ENCODE assay signal across 1 cellular context in the genomic region with DNA sequence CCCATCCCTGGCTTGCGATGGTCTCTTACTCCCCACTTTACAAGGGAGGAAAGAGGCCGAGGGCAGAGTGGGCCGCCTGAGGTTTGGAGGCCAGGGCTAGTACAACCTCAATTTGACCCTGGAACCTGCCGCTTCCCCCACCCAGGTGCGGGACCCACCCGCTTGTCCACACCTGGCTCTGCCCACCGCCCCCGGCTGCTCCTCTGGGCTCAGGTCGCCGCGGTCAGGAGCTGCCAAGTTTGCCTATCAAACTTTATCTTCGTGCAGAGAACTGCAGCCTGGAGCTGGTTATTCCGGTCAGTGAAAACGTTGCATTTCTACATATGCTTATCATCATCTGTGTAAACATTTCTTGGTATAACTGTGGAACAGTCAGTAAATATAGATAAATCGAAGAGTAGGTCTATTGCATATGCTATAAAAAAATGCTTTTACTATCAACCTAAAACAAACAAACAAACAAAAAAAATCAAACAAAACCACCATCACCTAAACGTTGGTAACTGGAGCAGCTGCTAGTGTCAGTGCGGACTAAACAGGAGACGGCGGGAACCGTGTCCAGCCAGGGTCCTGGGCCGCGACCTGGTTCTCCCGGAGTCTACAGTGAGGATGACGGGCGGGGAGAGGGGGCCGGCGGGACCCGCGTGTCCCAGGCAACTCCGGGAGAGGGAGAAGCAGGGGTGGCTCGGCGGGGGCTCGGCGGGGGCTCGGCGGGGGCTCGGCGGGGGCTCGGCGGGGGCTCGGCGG.
A peak's percentile ranks its signal among the peaks of the same experiment; 100 is the strongest.
TF ChIP-seq lines count a peak whose summit lies in the region.

No MANE protein-coding gene starts in this region.

TF ChIP-seq in K562, 482 proteins besides CTCF, POLR2A, EP300 and RAD21 (continued from another document and continues in another):
- TF ChIP-seq, protein P1, sequence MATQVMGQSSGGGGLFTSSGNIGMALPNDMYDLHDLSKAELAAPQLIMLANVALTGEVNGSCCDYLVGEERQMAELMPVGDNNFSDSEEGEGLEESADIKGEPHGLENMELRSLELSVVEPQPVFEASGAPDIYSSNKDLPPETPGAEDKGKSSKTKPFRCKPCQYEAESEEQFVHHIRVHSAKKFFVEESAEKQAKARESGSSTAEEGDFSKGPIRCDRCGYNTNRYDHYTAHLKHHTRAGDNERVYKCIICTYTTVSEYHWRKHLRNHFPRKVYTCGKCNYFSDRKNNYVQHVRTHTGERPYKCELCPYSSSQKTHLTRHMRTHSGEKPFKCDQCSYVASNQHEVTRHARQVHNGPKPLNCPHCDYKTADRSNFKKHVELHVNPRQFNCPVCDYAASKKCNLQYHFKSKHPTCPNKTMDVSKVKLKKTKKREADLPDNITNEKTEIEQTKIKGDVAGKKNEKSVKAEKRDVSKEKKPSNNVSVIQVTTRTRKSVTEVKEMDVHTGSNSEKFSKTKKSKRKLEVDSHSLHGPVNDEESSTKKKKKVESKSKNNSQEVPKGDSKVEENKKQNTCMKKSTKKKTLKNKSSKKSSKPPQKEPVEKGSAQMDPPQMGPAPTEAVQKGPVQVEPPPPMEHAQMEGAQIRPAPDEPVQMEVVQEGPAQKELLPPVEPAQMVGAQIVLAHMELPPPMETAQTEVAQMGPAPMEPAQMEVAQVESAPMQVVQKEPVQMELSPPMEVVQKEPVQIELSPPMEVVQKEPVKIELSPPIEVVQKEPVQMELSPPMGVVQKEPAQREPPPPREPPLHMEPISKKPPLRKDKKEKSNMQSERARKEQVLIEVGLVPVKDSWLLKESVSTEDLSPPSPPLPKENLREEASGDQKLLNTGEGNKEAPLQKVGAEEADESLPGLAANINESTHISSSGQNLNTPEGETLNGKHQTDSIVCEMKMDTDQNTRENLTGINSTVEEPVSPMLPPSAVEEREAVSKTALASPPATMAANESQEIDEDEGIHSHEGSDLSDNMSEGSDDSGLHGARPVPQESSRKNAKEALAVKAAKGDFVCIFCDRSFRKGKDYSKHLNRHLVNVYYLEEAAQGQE (CRISPR knock-in tag; IDR thresholded peaks at IDR 0.05; ENCODE audit: low read depth): no peak
- TF ChIP-seq BCLAF1 (IDR thresholded peaks at IDR 0.05; ENCODE audit: borderline replicate concordance in 1 of 2, control insufficient read depth in 1 of 2, low read depth in 2 of 2, low read length in 1 of 2): peak in 1 of 2 experiments; percentile 98; a peak in 2 of 4 replicates
- TF ChIP-seq SMARCA4 (IDR thresholded peaks at IDR 0.05): peak; percentile 79
- no peak for TF ChIP-seq ZBTB33 (CRISPR knock-in tag; IDR thresholded peaks at IDR 0.05)
- TF ChIP-seq, protein P2, sequence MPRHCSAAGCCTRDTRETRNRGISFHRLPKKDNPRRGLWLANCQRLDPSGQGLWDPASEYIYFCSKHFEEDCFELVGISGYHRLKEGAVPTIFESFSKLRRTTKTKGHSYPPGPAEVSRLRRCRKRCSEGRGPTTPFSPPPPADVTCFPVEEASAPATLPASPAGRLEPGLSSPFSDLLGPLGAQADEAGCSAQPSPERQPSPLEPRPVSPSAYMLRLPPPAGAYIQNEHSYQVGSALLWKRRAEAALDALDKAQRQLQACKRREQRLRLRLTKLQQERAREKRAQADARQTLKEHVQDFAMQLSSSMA (CRISPR knock-in tag; IDR thresholded peaks at IDR 0.05): no peak
- no peak for TF ChIP-seq E2F3 (CRISPR knock-in tag; IDR thresholded peaks at IDR 0.05)
- no peak for TF ChIP-seq PCBP2 (IDR thresholded peaks at IDR 0.05; ENCODE audit: low read depth, low read length, poor library complexity, severe bottlenecking)
- no peak for TF ChIP-seq MCM2 (IDR thresholded peaks at IDR 0.05; ENCODE audit: low read depth)
- no peak for TF ChIP-seq HNRNPK (IDR thresholded peaks at IDR 0.05; ENCODE audit: low read depth, low read length, poor library complexity, severe bottlenecking)
- no peak; the same call in 1 of the 2 replicates for TF ChIP-seq MTA2 (IDR thresholded peaks at IDR 0.05; ENCODE audit: low read depth)
- TF ChIP-seq, protein P3, sequence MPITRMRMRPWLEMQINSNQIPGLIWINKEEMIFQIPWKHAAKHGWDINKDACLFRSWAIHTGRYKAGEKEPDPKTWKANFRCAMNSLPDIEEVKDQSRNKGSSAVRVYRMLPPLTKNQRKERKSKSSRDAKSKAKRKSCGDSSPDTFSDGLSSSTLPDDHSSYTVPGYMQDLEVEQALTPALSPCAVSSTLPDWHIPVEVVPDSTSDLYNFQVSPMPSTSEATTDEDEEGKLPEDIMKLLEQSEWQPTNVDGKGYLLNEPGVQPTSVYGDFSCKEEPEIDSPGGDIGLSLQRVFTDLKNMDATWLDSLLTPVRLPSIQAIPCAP (CRISPR knock-in tag; IDR thresholded peaks at IDR 0.05; ENCODE audit: borderline replicate concordance): no peak
- no peak for TF ChIP-seq ZNF217 (CRISPR knock-in tag; IDR thresholded peaks at IDR 0.05)
- no peak for TF ChIP-seq SMARCA5 (IDR thresholded peaks at IDR 0.05)
- TF ChIP-seq SRSF7 (optimal IDR thresholded peaks at IDR 0.05; ENCODE audit: low read depth, low read length): no peak
- peak; percentile 100 for TF ChIP-seq GTF2E2 (tag; IDR thresholded peaks at IDR 0.05)
- TF ChIP-seq BRF2 (IDR thresholded peaks at IDR 0.05; ENCODE audit: borderline replicate concordance, insufficient read depth, insufficient read length): no peak
- no peak for TF ChIP-seq ZNF3 (CRISPR knock-in tag; IDR thresholded peaks at IDR 0.05)
- no peak for TF ChIP-seq ZBTB1 (CRISPR knock-in tag; IDR thresholded peaks at IDR 0.05; ENCODE audit: borderline replicate concordance, low read depth)
- TF ChIP-seq ZNF740 (CRISPR knock-in tag; IDR thresholded peaks at IDR 0.05): no peak
- no peak for TF ChIP-seq ZNF740 (tag; IDR thresholded peaks at IDR 0.05)
- TF ChIP-seq CXXC5 (CRISPR knock-in tag; IDR thresholded peaks at IDR 0.05): no peak; the same call in 1 of the 2 replicates
- TF ChIP-seq TAF9B (IDR thresholded peaks at IDR 0.05; ENCODE audit: partially characterized antibody): peak; percentile 90
- no peak for TF ChIP-seq ZFX (CRISPR knock-in tag; IDR thresholded peaks at IDR 0.05)
- TF ChIP-seq PHF8 (IDR thresholded peaks at IDR 0.05; ENCODE audit: borderline replicate concordance, low read length): no peak
- no peak for TF ChIP-seq ELF2 (CRISPR knock-in tag; IDR thresholded peaks at IDR 0.05)
- TF ChIP-seq POLR2B (IDR thresholded peaks at IDR 0.05; ENCODE audit: low read depth, partially characterized antibody): peak; percentile 98
- no peak for TF ChIP-seq HNRNPH1 (optimal IDR thresholded peaks at IDR 0.05; ENCODE audit: low read depth, low read length)
- TF ChIP-seq, protein P4, sequence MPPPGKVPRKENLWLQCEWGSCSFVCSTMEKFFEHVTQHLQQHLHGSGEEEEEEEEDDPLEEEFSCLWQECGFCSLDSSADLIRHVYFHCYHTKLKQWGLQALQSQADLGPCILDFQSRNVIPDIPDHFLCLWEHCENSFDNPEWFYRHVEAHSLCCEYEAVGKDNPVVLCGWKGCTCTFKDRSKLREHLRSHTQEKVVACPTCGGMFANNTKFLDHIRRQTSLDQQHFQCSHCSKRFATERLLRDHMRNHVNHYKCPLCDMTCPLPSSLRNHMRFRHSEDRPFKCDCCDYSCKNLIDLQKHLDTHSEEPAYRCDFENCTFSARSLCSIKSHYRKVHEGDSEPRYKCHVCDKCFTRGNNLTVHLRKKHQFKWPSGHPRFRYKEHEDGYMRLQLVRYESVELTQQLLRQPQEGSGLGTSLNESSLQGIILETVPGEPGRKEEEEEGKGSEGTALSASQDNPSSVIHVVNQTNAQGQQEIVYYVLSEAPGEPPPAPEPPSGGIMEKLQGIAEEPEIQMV (tag; conservative IDR thresholded peaks at IDR 0.05; ENCODE audit: low read depth): peak; percentile 74
- no peak for TF ChIP-seq TAF15 (IDR thresholded peaks at IDR 0.05; ENCODE audit: low read depth, low read length)
- no peak for TF ChIP-seq TCF7 (IDR thresholded peaks at IDR 0.05; ENCODE audit: borderline replicate concordance)
- no peak for TF ChIP-seq SIN3B (IDR thresholded peaks at IDR 0.05; ENCODE audit: low read depth)
- peak; percentile 97 for TF ChIP-seq RNF2 (IDR thresholded peaks at IDR 0.05)
- no peak for TF ChIP-seq CBX5 (IDR thresholded peaks at IDR 0.05; ENCODE audit: borderline replicate concordance, low read depth)
- TF ChIP-seq, protein P5, sequence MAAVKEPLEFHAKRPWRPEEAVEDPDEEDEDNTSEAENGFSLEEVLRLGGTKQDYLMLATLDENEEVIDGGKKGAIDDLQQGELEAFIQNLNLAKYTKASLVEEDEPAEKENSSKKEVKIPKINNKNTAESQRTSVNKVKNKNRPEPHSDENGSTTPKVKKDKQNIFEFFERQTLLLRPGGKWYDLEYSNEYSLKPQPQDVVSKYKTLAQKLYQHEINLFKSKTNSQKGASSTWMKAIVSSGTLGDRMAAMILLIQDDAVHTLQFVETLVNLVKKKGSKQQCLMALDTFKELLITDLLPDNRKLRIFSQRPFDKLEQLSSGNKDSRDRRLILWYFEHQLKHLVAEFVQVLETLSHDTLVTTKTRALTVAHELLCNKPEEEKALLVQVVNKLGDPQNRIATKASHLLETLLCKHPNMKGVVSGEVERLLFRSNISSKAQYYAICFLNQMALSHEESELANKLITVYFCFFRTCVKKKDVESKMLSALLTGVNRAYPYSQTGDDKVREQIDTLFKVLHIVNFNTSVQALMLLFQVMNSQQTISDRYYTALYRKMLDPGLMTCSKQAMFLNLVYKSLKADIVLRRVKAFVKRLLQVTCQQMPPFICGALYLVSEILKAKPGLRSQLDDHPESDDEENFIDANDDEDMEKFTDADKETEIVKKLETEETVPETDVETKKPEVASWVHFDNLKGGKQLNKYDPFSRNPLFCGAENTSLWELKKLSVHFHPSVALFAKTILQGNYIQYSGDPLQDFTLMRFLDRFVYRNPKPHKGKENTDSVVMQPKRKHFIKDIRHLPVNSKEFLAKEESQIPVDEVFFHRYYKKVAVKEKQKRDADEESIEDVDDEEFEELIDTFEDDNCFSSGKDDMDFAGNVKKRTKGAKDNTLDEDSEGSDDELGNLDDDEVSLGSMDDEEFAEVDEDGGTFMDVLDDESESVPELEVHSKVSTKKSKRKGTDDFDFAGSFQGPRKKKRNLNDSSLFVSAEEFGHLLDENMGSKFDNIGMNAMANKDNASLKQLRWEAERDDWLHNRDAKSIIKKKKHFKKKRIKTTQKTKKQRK (IDR thresholded peaks at IDR 0.05; ENCODE audit: borderline replicate concordance, low read depth, low read length): no peak
- no peak for TF ChIP-seq PPARD (CRISPR knock-in tag; IDR thresholded peaks at IDR 0.05)
- peak; percentile 99 for TF ChIP-seq TBP (optimal IDR thresholded peaks at IDR 0.05; ENCODE audit: low read depth, low read length)
- TF ChIP-seq ZNF174 (CRISPR knock-in tag; IDR thresholded peaks at IDR 0.05): no peak
- TF ChIP-seq NFXL1 (CRISPR knock-in tag; IDR thresholded peaks at IDR 0.05): no peak
- no peak for TF ChIP-seq HEY1 (CRISPR knock-in tag; IDR thresholded peaks at IDR 0.05; ENCODE audit: borderline replicate concordance)
- TF ChIP-seq ZNF24 (IDR thresholded peaks at IDR 0.05): no peak
- no peak for TF ChIP-seq POU5F1 (IDR thresholded peaks at IDR 0.05; ENCODE audit: borderline replicate concordance, low read depth, low read length, partially characterized antibody)
- no peak for TF ChIP-seq TAF1 (IDR thresholded peaks at IDR 0.05; ENCODE audit: control insufficient read depth, extremely low read depth, insufficient read depth, low read length, severe bottlenecking)
- peak; percentile 60 for TF ChIP-seq SOX6 (IDR thresholded peaks at IDR 0.05)
- TF ChIP-seq SNRNP70 (optimal IDR thresholded peaks at IDR 0.05; ENCODE audit: low read depth, low read length): no peak
- no peak for TF ChIP-seq BRF1 (IDR thresholded peaks at IDR 0.05; ENCODE audit: borderline replicate concordance, extremely low read depth, insufficient read length)
- TF ChIP-seq HSF4 (CRISPR knock-in tag; IDR thresholded peaks at IDR 0.05; ENCODE audit: borderline replicate concordance): no peak
